ENCODE assay signal across 1 cellular context in the genomic region with DNA sequence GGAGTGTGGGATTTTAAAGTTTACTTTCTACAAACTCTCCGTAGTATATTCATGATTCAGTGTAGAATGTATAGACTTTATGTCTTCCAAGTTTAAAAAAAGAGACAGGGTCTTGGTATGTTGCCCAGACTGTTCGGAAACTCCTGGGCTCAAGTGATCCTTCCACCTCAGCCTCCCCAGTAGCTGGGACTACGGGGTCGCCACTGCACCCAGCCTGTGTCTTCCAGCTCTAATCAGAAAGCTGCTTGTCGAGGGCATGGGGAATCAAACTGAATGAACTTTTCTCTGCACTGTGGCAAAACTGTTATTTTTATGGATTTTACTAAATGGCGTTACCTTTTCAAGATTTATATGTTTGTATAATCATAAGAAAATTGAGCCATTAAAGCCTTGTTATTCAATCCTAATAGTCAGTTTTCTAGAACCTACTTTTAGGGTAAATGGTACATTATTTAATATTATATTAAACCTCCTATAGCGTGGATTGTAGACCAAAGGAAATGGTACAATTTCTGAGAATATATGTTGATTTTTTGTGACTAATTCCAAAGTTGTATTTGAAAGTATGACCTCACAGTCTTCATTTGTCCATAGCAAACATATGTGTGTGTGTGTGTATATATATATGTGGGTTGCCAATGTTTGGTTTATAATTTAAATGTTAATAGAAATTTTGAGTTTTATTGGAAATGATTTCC.
TF ChIP-seq lines count a peak whose summit lies in the region.

No MANE protein-coding gene starts in this region.

TF ChIP-seq in GM12878, 131 proteins besides CTCF, POLR2A, EP300 and RAD21:
- TF ChIP-seq SIX5 (IDR thresholded peaks at IDR 0.05; ENCODE audit: low read depth, low read length, severe bottlenecking) (peak; percentile 1), HDGF (IDR thresholded peaks at IDR 0.05) (no peak), SUPT20H (IDR thresholded peaks at IDR 0.05; ENCODE audit: borderline replicate concordance, control insufficient read depth, low read depth, low read length) (no peak), MYB (IDR thresholded peaks at IDR 0.05; ENCODE audit: borderline replicate concordance, low read depth, low read length) (no peak)
